ENCODE assay signal across 25 cellular contexts in genomic region chr4:156442961-156443360, GRCh38.
"Had no signal": no experiment of that assay in that cellular context is flagged by ENCODE, and none has a peak within 500 bp of the region (broad histone marks: within the 10 kb centered on the region; RNA-seq: fewer than 3 reads in every experiment).

No MANE protein-coding gene starts in this region.

- DNase-seq: dermis blood vessel endothelial cell; effector memory CD4-positive, alpha-beta T cell; foreskin keratinocyte; heart left ventricle; left cardiac atrium; left lung; mesenchymal stem cell; midbrain; naive thymus-derived CD4-positive, alpha-beta T cell; stimulated activated CD4-positive, alpha-beta T cell treated with anti-CD3 and anti-CD28 coated beads, Interleukin-2, amount 100 ng/mL, for 24 hours; stimulated activated CD4-positive, alpha-beta T cell treated with anti-CD3 and anti-CD28 coated beads, Interleukin-4, amount 100 ng/mL, for 24 hours; stimulated activated naive CD8-positive, alpha-beta T cell treated with anti-CD3 and anti-CD28 coated beads, Interleukin-15, Interleukin-2, amounts not matched to agents 100 U/mL and 50 U/mL, for 24 hours; substantia nigra had no signal

- H3K4me1 ChIP-seq: esophagus muscularis mucosa, foreskin keratinocyte, gastroesophageal sphincter, heart left ventricle, left lung, neural progenitor cell, parathyroid adenoma, right atrium auricular region, tibial nerve, upper lobe of left lung had no signal

- H3K27ac ChIP-seq: coronary artery, esophagus muscularis mucosa, foreskin keratinocyte, gastroesophageal sphincter, heart left ventricle, hepatocyte, left lung, neural progenitor cell, parathyroid adenoma, right atrium auricular region, thoracic aorta, tibial nerve, upper lobe of left lung had no signal

- H3K27me3 ChIP-seq: esophagus muscularis mucosa, foreskin keratinocyte, gastroesophageal sphincter, heart left ventricle, hepatocyte, left lung, neural progenitor cell, right atrium auricular region, tibial nerve, upper lobe of left lung had no signal

- H3K9me3 ChIP-seq: esophagus muscularis mucosa, gastroesophageal sphincter, heart left ventricle, left lung, right atrium auricular region, thoracic aorta, tibial nerve, upper lobe of left lung had no signal

- H3K36me3 ChIP-seq: esophagus muscularis mucosa, gastroesophageal sphincter, heart left ventricle, left lung, neural progenitor cell, right atrium auricular region, thoracic aorta, tibial nerve, upper lobe of left lung had no signal

- H3K4me3 ChIP-seq: coronary artery, esophagus muscularis mucosa, gastroesophageal sphincter, heart left ventricle, hepatocyte, left lung, neural progenitor cell, right atrium auricular region, thoracic aorta, tibial nerve, upper lobe of left lung had no signal

- ATAC-seq: foreskin keratinocyte; gastroesophageal sphincter; heart left ventricle; left cardiac atrium; left lung; naive thymus-derived CD4-positive, alpha-beta T cell; sciatic nerve; stimulated activated memory B cell treated with anti-CD40 and anti-IgM and Interleukin-4, amounts not matched to agents 10 μg/mL and 1 μg/mL and 100 μg/mL, for 72 hours; stimulated activated naive CD8-positive, alpha-beta T cell treated with anti-CD3 and anti-CD28 coated beads, Interleukin-15, Interleukin-2, amounts not matched to agents 100 U/mL and 50 U/mL, for 24 hours had no signal
